Comparison of ENCODE assay signal across 9 cellular contexts in the genomic region with DNA sequence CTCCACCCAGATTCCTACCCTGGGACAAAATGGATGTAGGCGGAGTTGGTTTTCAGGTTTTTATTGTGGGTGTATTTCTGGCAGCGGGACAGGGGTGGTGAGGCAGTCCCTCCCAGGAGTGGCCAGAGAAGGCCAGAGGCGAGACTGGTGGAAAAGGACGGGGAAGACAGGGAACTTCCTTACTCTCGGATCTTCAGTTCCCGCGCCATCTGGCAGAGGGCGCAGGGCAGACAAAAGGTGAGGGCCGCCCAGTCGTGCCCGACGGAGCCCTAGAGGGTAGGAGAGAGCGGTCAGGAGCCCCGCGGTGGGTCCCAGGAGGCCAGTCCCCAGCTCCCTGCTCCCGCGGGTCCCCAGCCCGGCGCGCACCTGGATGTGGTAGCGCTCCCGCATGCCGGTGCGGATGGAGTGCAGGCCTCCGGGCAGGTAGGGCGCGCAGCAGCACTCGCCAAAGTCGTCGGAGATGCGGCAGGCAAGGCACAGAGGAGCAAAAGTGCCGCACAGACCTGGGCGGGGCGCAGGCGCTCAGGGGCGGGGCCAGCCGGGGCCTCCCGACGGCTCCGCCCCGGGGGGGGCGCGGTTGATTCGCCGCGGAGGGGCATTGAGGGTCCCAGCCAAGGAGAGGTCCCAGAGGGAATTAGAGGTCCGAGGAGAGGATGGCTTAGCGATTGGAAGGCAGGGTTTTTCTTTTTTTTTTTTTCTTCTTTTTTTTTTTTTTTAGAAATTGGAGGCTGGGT. TPM values are rescaled to one million over a fixed set of nuclear protein-coding genes. Genes with fewer than 3 reads are reported as not detected.
DNase-seq lines count a peak whose midpoint lies in the region; ATAC-seq and TF ChIP-seq lines count a peak whose summit lies in the region.
"Had no signal": no experiment of that assay in that cellular context is flagged by ENCODE, and none has a peak within 500 bp of the region (broad histone marks: within the 10 kb centered on the region; RNA-seq: fewer than 3 reads in every experiment).

No MANE protein-coding gene starts in this region.

- peak overlapping the region; percentile 74 for H2AFZ ChIP-seq in neuron (ENCODE audit: low read depth, low read length)

- ATAC-seq in thoracic aorta (ENCODE audit: insufficient number of reproducible peaks, low FRiP score, low read depth) (no peak), HG03521 (IDR thresholded peaks at IDR 0.05; ENCODE audit: unreplicated experiment) (no peak)

- H3K27me3 ChIP-seq in neuron (ENCODE audit: insufficient read depth, low read length) (peaks cover 21% of the 10 kb centered on the region), thoracic aorta (replicated peaks; ENCODE audit: insufficient read depth) (peaks cover 11% of the 10 kb centered on the region)

- H3K4me3 Mint-ChIP-seq in IgD-negative memory B cell, result peak overlapping the region; percentile 76 to 88 (median 78)

- peak overlapping the region in 2 of 3 donors; percentile 40 to 65 for H3K27ac Mint-ChIP-seq in IgD-negative memory B cell

- peak; percentile 94 for DNase-seq in DMS53 (lab: John Stamatoyannopoulos, UW)
- peak; percentile 44 for DNase-seq in activated T-helper 1 cell treated with Interleukin-2 at 50 U/mL for 16 hours (ENCODE audit: low read depth)
- peak; percentile 33 for DNase-seq in fibroblast of the aortic adventitia (ENCODE audit: low read depth)
- DNase-seq in thoracic aorta (ENCODE audit: low spot score), result no peak

- TF ChIP-seq CTCF in fibroblast of the aortic adventitia (IDR thresholded peaks at IDR 0.05; ENCODE audit: insufficient read depth, low read length) (peak; percentile 54), thoracic aorta (IDR thresholded peaks at IDR 0.05) (peak; percentile 24)

- H3K9me3 Mint-ChIP-seq in IgD-negative memory B cell, result no peaks in the 10 kb centered on the region

- peaks cover 3 to 8% (median 7%) of the 10 kb centered on the region in 3 donors for H3K4me1 Mint-ChIP-seq in IgD-negative memory B cell

- no peaks in the 10 kb centered on the region for H3K9me3 ChIP-seq in neuron (ENCODE audit: low read length)
- H3K9me3 ChIP-seq in thoracic aorta, result no peaks in the 10 kb centered on the region

- no peak overlapping the region for H3K27ac ChIP-seq in thoracic aorta

- H3K36me3 Mint-ChIP-seq in IgD-negative memory B cell, result no peaks in the 10 kb centered on the region

- H3K36me3 ChIP-seq in neuron (ENCODE audit: insufficient read depth, low read length) (no peaks in the 10 kb centered on the region), thoracic aorta (no peaks in the 10 kb centered on the region)

- H3K4me1 ChIP-seq in neuron (ENCODE audit: insufficient read depth, low read length), result no peaks in the 10 kb centered on the region
- H3K4me1 ChIP-seq in thoracic aorta (ENCODE audit: control insufficient read depth in 1 of 2, low read depth in 2 of 2), result peaks cover 3 to 6% of the 10 kb centered on the region in 2 donors

- peaks cover 10% of the 10 kb centered on the region for H3K27me3 Mint-ChIP-seq in IgD-negative memory B cell

- H3K4me3 ChIP-seq in fibroblast of the aortic adventitia (ENCODE audit: low read depth, low read length), result peak overlapping the region; percentile 56
- peak overlapping the region; percentile 23 for H3K4me3 ChIP-seq in neuron (ENCODE audit: low read length)
- H3K4me3 ChIP-seq in thoracic aorta, result peak overlapping the region; percentile 70

TF ChIP-seq in PFSK-1, 5 proteins besides CTCF, POLR2A, EP300 and RAD21:
- TF ChIP-seq FOXP2 (optimal IDR thresholded peaks at IDR 0.05; ENCODE audit: borderline replicate concordance, extremely low read depth, extremely low read length, insufficient read depth) (peak; percentile 23), SIN3A (IDR thresholded peaks at IDR 0.05; ENCODE audit: borderline replicate concordance, insufficient read depth, low read length) (no peak), POLR2AphosphoS5 (IDR thresholded peaks at IDR 0.05; ENCODE audit: low read depth, low read length) (no peak), TAF1 (IDR thresholded peaks at IDR 0.05; ENCODE audit: borderline replicate concordance, insufficient read depth, low read length) (no peak)
- TF ChIP-seq, protein P1, sequence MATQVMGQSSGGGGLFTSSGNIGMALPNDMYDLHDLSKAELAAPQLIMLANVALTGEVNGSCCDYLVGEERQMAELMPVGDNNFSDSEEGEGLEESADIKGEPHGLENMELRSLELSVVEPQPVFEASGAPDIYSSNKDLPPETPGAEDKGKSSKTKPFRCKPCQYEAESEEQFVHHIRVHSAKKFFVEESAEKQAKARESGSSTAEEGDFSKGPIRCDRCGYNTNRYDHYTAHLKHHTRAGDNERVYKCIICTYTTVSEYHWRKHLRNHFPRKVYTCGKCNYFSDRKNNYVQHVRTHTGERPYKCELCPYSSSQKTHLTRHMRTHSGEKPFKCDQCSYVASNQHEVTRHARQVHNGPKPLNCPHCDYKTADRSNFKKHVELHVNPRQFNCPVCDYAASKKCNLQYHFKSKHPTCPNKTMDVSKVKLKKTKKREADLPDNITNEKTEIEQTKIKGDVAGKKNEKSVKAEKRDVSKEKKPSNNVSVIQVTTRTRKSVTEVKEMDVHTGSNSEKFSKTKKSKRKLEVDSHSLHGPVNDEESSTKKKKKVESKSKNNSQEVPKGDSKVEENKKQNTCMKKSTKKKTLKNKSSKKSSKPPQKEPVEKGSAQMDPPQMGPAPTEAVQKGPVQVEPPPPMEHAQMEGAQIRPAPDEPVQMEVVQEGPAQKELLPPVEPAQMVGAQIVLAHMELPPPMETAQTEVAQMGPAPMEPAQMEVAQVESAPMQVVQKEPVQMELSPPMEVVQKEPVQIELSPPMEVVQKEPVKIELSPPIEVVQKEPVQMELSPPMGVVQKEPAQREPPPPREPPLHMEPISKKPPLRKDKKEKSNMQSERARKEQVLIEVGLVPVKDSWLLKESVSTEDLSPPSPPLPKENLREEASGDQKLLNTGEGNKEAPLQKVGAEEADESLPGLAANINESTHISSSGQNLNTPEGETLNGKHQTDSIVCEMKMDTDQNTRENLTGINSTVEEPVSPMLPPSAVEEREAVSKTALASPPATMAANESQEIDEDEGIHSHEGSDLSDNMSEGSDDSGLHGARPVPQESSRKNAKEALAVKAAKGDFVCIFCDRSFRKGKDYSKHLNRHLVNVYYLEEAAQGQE (IDR thresholded peaks at IDR 0.05; ENCODE audit: insufficient read depth in 1 of 2, low read depth in 2 of 2, low read length in 2 of 2), result no peak

RNA-seq across cellular contexts. Expression of a gene that starts 3.0 kb away (rescaled TPM):
- polyA plus RNA-seq in IgD-negative memory B cell, result 42.5 TPM
- 3.5 TPM for polyA plus RNA-seq in PFSK-1 (2012; ENCODE audit: insufficient read length, low read depth)
- total RNA-seq in fibroblast of the aortic adventitia (ENCODE audit: low replicate concordance) (not detected in 2 replicates), thoracic aorta (not detected)

RNA-seq across cellular contexts. Expression of a gene that starts 40.0 kb away (rescaled TPM):
- 15.0 TPM for polyA plus RNA-seq in IgD-negative memory B cell
- 3.9 TPM for polyA plus RNA-seq in PFSK-1 (2012; ENCODE audit: insufficient read length, low read depth)
- total RNA-seq in fibroblast of the aortic adventitia (ENCODE audit: low replicate concordance) (1.4 and 1.6 TPM in 2 replicates), thoracic aorta (1 to 10 TPM; 4.5 to 7.3 TPM)

RNA-seq across cellular contexts. Expression of a gene that starts 55.6 kb away (rescaled TPM):
- 0.25 TPM for polyA plus RNA-seq in IgD-negative memory B cell
- polyA plus RNA-seq in PFSK-1 (2012; ENCODE audit: insufficient read length, low read depth), result not detected
- not detected in 2 replicates for total RNA-seq in fibroblast of the aortic adventitia (ENCODE audit: low replicate concordance)
- total RNA-seq in thoracic aorta, result 1 to 10 TPM in 1 of 2 donors, not detected in 1; 1.6 TPM
- total RNA-seq: dermis microvascular lymphatic vessel endothelial cell had no signal
